In genomic region chr20:48959902-48960550, GRCh38 we compare ENCODE assay signal across 26 cellular contexts. TPM values are rescaled to one million over a fixed set of nuclear protein-coding genes. Genes with fewer than 3 reads are reported as not detected.
A peak's percentile ranks its signal among the peaks of the same experiment; 100 is the strongest.
DNase-seq lines count a peak whose midpoint lies in the region; ATAC-seq, FAIRE-seq and TF ChIP-seq lines count a peak whose summit lies in the region.
"Had no signal": no experiment of that assay in that cellular context is flagged by ENCODE, and none has a peak within 500 bp of the region (broad histone marks: within the 10 kb centered on the region; RNA-seq: fewer than 3 reads in every experiment).

No MANE protein-coding gene starts in this region.

- H3K36me3 Mint-ChIP-seq in activated T-cell treated with anti-CD3 and anti-CD28 coated beads, Interleukin-2, amount 50 U/mL, for 72 hours (ENCODE audit: insufficient read depth in 2 of 2), result peaks cover 0 to 11% of the 10 kb centered on the region in 2 donors
- peaks cover 7% of the 10 kb centered on the region for H3K36me3 Mint-ChIP-seq in activated naive CD8-positive, alpha-beta T cell treated with anti-CD3 and anti-CD28 coated beads for 36 hours
- peaks cover 50% of the 10 kb centered on the region for H3K36me3 Mint-ChIP-seq in T-cell

- H3K27ac ChIP-seq in endothelial cell of umbilical vein (ENCODE audit: insufficient read depth, low read depth, low read length), result no peak overlapping the region
- H3K27ac ChIP-seq: C4-2B, gastrocnemius medialis, Peyer's patch, suprapubic skin had no signal

- no peak overlapping the region for H3K27ac Mint-ChIP-seq in activated T-cell treated with anti-CD3 and anti-CD28 coated beads, Interleukin-2, amount 50 U/mL, for 72 hours
- H3K27ac Mint-ChIP-seq in activated naive CD8-positive, alpha-beta T cell treated with anti-CD3 and anti-CD28 coated beads for 36 hours, result no peak overlapping the region
- no peak overlapping the region for H3K27ac Mint-ChIP-seq in T-cell
- H3K27ac Mint-ChIP-seq: activated naive CD8-positive, alpha-beta T cell treated with anti-CD3 and anti-CD28 coated beads, Interleukin-2, amount 50 U/mL, for 24 hours; activated T-helper 2 cell treated with anti-CD3 and anti-CD28 coated beads, Interferon-gamma antibody, Interleukin-2, Interleukin-4, amounts not matched to agents 10 μg/mL and 5 μg/mL and 100 μg/mL, durations not matched to agents 14 hours and 24 hours and 36 hours; GM23338 had no signal

- H3K4me2 ChIP-seq in endothelial cell of umbilical vein (ENCODE audit: insufficient read depth, low read length), result no peak overlapping the region
- H3K4me2 ChIP-seq: GM23338, SK-N-SH had no signal

- no peak overlapping the region for H3K4me3 ChIP-seq in NB4 (ENCODE audit: low read depth, low read length)
- H3K4me3 ChIP-seq in endothelial cell of umbilical vein (replicated peaks in 1 of 3; ENCODE audit: insufficient read depth in 1 of 3, low read depth in 1 of 3, low read length in 3 of 3), result no peak overlapping the region
- H3K4me3 ChIP-seq: gastrocnemius medialis, GM23338, K562, lung, Peyer's patch, suprapubic skin had no signal

- FAIRE-seq in endothelial cell of umbilical vein (lab: Jason Lieb, UNC), result peak; percentile 43
- FAIRE-seq: G401.6, K562, urothelium cell line had no signal

- peak; percentile 55 to 62 for ATAC-seq in activated T-cell treated with anti-CD3 and anti-CD28 coated beads, Interleukin-2, amount 50 U/mL, for 72 hours (replicated peaks in 1 of 2)
- peak; percentile 32 for ATAC-seq in stimulated activated naive CD8-positive, alpha-beta T cell treated with anti-CD3 and anti-CD28 coated beads, Interleukin-15, Interleukin-2, amounts not matched to agents 100 U/mL and 50 U/mL, for 24 hours
- ATAC-seq in GM18498 (IDR thresholded peaks at IDR 0.05; ENCODE audit: unreplicated experiment), result no peak
- ATAC-seq in T-cell (replicated peaks in 1 of 4), result no peak
- ATAC-seq: activated naive CD8-positive, alpha-beta T cell treated with anti-CD3 and anti-CD28 coated beads, Interleukin-2, amount 50 U/mL, for 24 hours; gastrocnemius medialis; GM23338; K562 had no signal

- H3K9me3 ChIP-seq in endothelial cell of umbilical vein (replicated peaks; ENCODE audit: control insufficient read depth, insufficient read depth, low read length), result no peaks in the 10 kb centered on the region
- H3K9me3 ChIP-seq: gastrocnemius medialis, Peyer's patch, SK-N-SH, suprapubic skin had no signal

- no peak for DNase-seq in activated T-cell treated with anti-CD3 and anti-CD28 coated beads, Interleukin-2, amount 50 U/mL, for 72 hours
- DNase-seq in activated T-cell treated with anti-CD3 and anti-CD28 coated beads for 4 hours (no peak), NB4 (ENCODE audit: low read depth) (peak; percentile 57), endothelial cell of umbilical vein (ENCODE audit: low read depth, low spot score) (no peak), T-cell (no peak)
- DNase-seq in stimulated activated naive CD8-positive, alpha-beta T cell treated with anti-CD3 and anti-CD28 coated beads, Interleukin-15, Interleukin-2, amounts not matched to agents 100 U/mL and 50 U/mL, for 24 hours, result no peak
- no peak for DNase-seq in activated naive CD8-positive, alpha-beta T cell treated with anti-CD3 and anti-CD28 coated beads for 36 hours
- DNase-seq: activated naive CD8-positive, alpha-beta T cell treated with anti-CD3 and anti-CD28 coated beads, Interleukin-2, amount 50 U/mL, for 24 hours; gastrocnemius medialis; hypothalamus; NCI-H1930; NCI-H226; NCI-H774; occipital lobe; Peyer's patch; SK-N-SH; T-helper 9 cell had no signal

- H3K9ac ChIP-seq in endothelial cell of umbilical vein (replicated peaks; ENCODE audit: extremely low read depth, insufficient read depth, low read length), result no peak overlapping the region
- H3K9ac ChIP-seq: SK-N-SH had no signal

- no peaks in the 10 kb centered on the region for H3K27me3 ChIP-seq in endothelial cell of umbilical vein (ENCODE audit: control insufficient read depth in 2 of 2, insufficient read depth in 2 of 2, low read length in 2 of 2)
- H3K27me3 ChIP-seq: gastrocnemius medialis, Peyer's patch, suprapubic skin had no signal

- BruUV-seq in endothelial cell of umbilical vein (replicated peaks; lab: Mats Ljungman, UMichigan), result no TSS peak

- no peak overlapping the region for H3K4me3 Mint-ChIP-seq in activated T-cell treated with anti-CD3 and anti-CD28 coated beads, Interleukin-2, amount 50 U/mL, for 72 hours
- H3K4me3 Mint-ChIP-seq in activated naive CD8-positive, alpha-beta T cell treated with anti-CD3 and anti-CD28 coated beads for 36 hours, result no peak overlapping the region
- no peak overlapping the region for H3K4me3 Mint-ChIP-seq in T-cell
- H3K4me3 Mint-ChIP-seq: activated naive CD8-positive, alpha-beta T cell treated with anti-CD3 and anti-CD28 coated beads, Interleukin-2, amount 50 U/mL, for 24 hours; GM23338 had no signal

- TF ChIP-seq POLR2A in NB4 (IDR thresholded peaks at IDR 0.05; ENCODE audit: extremely low read depth, insufficient read length) (no peak), endothelial cell of umbilical vein (IDR thresholded peaks at IDR 0.05; ENCODE audit: low read depth, low read length) (no peak)

- intact Hi-C loops in endothelial cell of umbilical vein (cut with micrococcal nuclease), result no loop called here

- TF ChIP-seq CTCF in NB4 (IDR thresholded peaks at IDR 0.05; ENCODE audit: low read depth, low read length) (no peak), endothelial cell of umbilical vein (IDR thresholded peaks at IDR 0.05; ENCODE audit: extremely low read depth in 1 of 2, insufficient read depth in 1 of 2, low read depth in 1 of 2, low read length in 2 of 2) (no peak)

- H3K36me3 ChIP-seq in endothelial cell of umbilical vein (ENCODE audit: control insufficient read depth in 2 of 2, extremely low read depth in 1 of 2, insufficient read depth in 2 of 2, low read length in 2 of 2), result peaks cover 8 to 10% of the 10 kb centered on the region in 2 experiments

- peaks cover 10% of the 10 kb centered on the region for H3K4me1 ChIP-seq in endothelial cell of umbilical vein (ENCODE audit: control insufficient read depth, extremely low read depth, insufficient read depth, low read length)
- H3K4me1 ChIP-seq: gastrocnemius medialis, Peyer's patch had no signal

- H4K20me1 ChIP-seq in endothelial cell of umbilical vein (replicated peaks; ENCODE audit: control insufficient read depth, extremely low read depth, insufficient read depth, low read length), result no peaks in the 10 kb centered on the region

- H2AFZ ChIP-seq in endothelial cell of umbilical vein (ENCODE audit: low read depth, low read length), result no peak overlapping the region
- H2AFZ ChIP-seq: GM23338 had no signal

- CTCF ChIA-PET in endothelial cell of umbilical vein (lab: Charles Lee), result interaction anchor here (0.5 to 0.6 kb wide), 2 partner anchors 10 to 55 kb away, joined by 3 read pairs; no protein-coding TSS in a partner anchor
- CTCF ChIA-PET in T-cell (lab: Charles Lee), result no interaction called here

- POLR2A ChIA-PET in endothelial cell of umbilical vein (lab: Charles Lee), result no interaction called here
- POLR2A ChIA-PET in T-cell (lab: Charles Lee), result interaction anchor here in 1 of 2 donors (0.6 kb wide), 1 partner anchor 218 kb away, joined by 3 read pairs; no protein-coding TSS in a partner anchor

- no peaks in the 10 kb centered on the region for H3K4me1 Mint-ChIP-seq in activated T-cell treated with anti-CD3 and anti-CD28 coated beads, Interleukin-2, amount 50 U/mL, for 72 hours (ENCODE audit: low read depth)
- H3K4me1 Mint-ChIP-seq in activated naive CD8-positive, alpha-beta T cell treated with anti-CD3 and anti-CD28 coated beads for 36 hours, result peaks cover 5% of the 10 kb centered on the region
- no peaks in the 10 kb centered on the region for H3K4me1 Mint-ChIP-seq in T-cell
- H3K4me1 Mint-ChIP-seq: GM23338 had no signal

- dilution Hi-C loops in endothelial cell of umbilical vein (cut with MboI; ENCODE audit: extremely low pct_ligation_motif_present, low sequenced_read_pairs), result no loop called here

- peaks cover 4% of the 10 kb centered on the region for H3K79me2 ChIP-seq in endothelial cell of umbilical vein (ENCODE audit: control insufficient read depth, insufficient read depth, low read length)

- no peaks in the 10 kb centered on the region for H3K9me3 Mint-ChIP-seq in activated T-cell treated with anti-CD3 and anti-CD28 coated beads, Interleukin-2, amount 50 U/mL, for 72 hours
- H3K9me3 Mint-ChIP-seq in activated naive CD8-positive, alpha-beta T cell treated with anti-CD3 and anti-CD28 coated beads for 36 hours, result no peaks in the 10 kb centered on the region
- no peaks in the 10 kb centered on the region for H3K9me3 Mint-ChIP-seq in T-cell
- H3K9me3 Mint-ChIP-seq: activated naive CD8-positive, alpha-beta T cell treated with anti-CD3 and anti-CD28 coated beads, Interleukin-2, amount 50 U/mL, for 24 hours; activated T-helper 2 cell treated with anti-CD3 and anti-CD28 coated beads, Interferon-gamma antibody, Interleukin-2, Interleukin-4, amounts not matched to agents 10 μg/mL and 5 μg/mL and 100 μg/mL, durations not matched to agents 14 hours and 24 hours and 36 hours; GM23338 had no signal

- H3K27me3 Mint-ChIP-seq in activated T-cell treated with anti-CD3 and anti-CD28 coated beads, Interleukin-2, amount 50 U/mL, for 72 hours (ENCODE audit: low read depth), result no peaks in the 10 kb centered on the region
- no peaks in the 10 kb centered on the region for H3K27me3 Mint-ChIP-seq in activated naive CD8-positive, alpha-beta T cell treated with anti-CD3 and anti-CD28 coated beads for 36 hours
- no peaks in the 10 kb centered on the region for H3K27me3 Mint-ChIP-seq in T-cell
- H3K27me3 Mint-ChIP-seq: activated naive CD8-positive, alpha-beta T cell treated with anti-CD3 and anti-CD28 coated beads, Interleukin-2, amount 50 U/mL, for 24 hours had no signal

- no peaks in the 10 kb centered on the region for H3K9me1 ChIP-seq in endothelial cell of umbilical vein (replicated peaks; ENCODE audit: control insufficient read depth, extremely low read depth, insufficient read depth, low read length)

TF ChIP-seq in endothelial cell of umbilical vein, 7 proteins besides CTCF, POLR2A, EP300 and RAD21 (continues in another document):
- TF ChIP-seq GATA2 (IDR thresholded peaks at IDR 0.05; ENCODE audit: insufficient read depth, insufficient read length, low read depth, low read length) (no peak), EZH2 (IDR thresholded peaks at IDR 0.05; ENCODE audit: borderline replicate concordance, low read depth, low read length, severe bottlenecking) (no peak)

RNA-seq across cellular contexts. Expression of gene ARFGEF2, which starts 38.5 kb away (rescaled TPM):
- 10 to 100 TPM; 23.3 to 23.6 TPM for total RNA-seq in activated T-cell treated with anti-CD3 and anti-CD28 coated beads, Interleukin-2, amount 50 U/mL, for 72 hours
- 26.1 and 32.6 TPM in 2 replicates for total RNA-seq in endothelial cell of umbilical vein
- 8.6 and 12.7 TPM in 2 replicates for polyA plus RNA-seq in endothelial cell of umbilical vein
- polyA plus RNA-seq in endothelial cell of umbilical vein (2011; cell fraction: cytosol; rRNA removed), result 10.6 and 11.0 TPM in 2 replicates
- 35.7 and 68.9 TPM in 2 replicates for polyA plus RNA-seq in endothelial cell of umbilical vein (2011; cell fraction: nucleus; rRNA removed)
- polyA plus RNA-seq in endothelial cell of umbilical vein (2012), result 18.8 and 24.0 TPM in 2 replicates
- polyA minus RNA-seq in endothelial cell of umbilical vein, result 60.9 and 66.9 TPM in 2 replicates
- 29.8 TPM for polyA minus RNA-seq in endothelial cell of umbilical vein (2011; cell fraction: cytosol; rRNA and poly(A)+ RNA removed)
- 47.1 and 51.0 TPM in 2 replicates for polyA minus RNA-seq in endothelial cell of umbilical vein (2011; cell fraction: nucleus; rRNA and poly(A)+ RNA removed)
- 10 to 100 TPM; 30.4 to 30.8 TPM for total RNA-seq in activated naive CD8-positive, alpha-beta T cell treated with anti-CD3 and anti-CD28 coated beads for 36 hours
- total RNA-seq in T-cell, result 10 to 100 TPM; 23.4 to 30.3 (median 26.0) TPM

Comparison
In these comparisons a context has a peak if more than half of its experiments do, and no peak if none do; other contexts are left out.
1. ATAC-seq: peak in activated T-cell treated with anti-CD3 and anti-CD28 coated beads, Interleukin-2, amount 50 U/mL, for 72 hours (2 of 2) and stimulated activated naive CD8-positive, alpha-beta T cell treated with anti-CD3 and anti-CD28 coated beads, Interleukin-15, Interleukin-2, amounts not matched to agents 100 U/mL and 50 U/mL, for 24 hours (single experiment); none in GM18498 (single experiment) and T-cell (0 of 4).